12 cellular contexts compared by ENCODE assay signal in the genomic region with DNA sequence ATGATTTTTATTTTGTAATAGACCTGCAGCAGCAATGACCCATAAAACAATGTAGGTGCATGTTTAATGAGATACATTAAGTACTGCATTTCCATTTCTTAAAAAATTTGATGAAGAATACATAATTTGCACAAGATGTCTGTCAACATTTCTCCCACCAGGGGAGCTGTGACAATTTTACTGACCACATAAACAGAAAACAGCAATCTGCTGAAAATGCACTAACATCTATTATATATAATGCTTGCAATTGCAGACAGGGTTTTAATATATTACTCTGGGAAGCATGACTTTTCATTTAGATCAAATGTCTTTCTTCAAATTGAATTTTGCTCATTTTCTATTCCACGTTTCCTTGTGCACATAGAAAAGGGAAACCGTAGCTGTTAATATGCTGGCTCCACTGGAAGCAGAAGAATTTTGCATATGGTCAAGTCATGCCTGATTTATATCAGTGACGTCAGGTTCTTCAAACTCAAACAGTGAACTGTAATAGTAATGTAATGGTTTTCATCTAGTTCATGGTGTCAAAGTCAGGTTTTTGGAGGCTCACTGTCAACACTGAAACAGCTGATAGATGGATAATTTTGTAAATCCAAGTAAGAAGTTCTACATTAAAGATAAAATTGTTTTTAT.
DNase-seq lines count a peak whose midpoint lies in the region; ATAC-seq and TF ChIP-seq lines count a peak whose summit lies in the region.
"Had no signal": no experiment of that assay in that cellular context is flagged by ENCODE, and none has a peak within 500 bp of the region (broad histone marks: within the 10 kb centered on the region; RNA-seq: fewer than 3 reads in every experiment).

No MANE protein-coding gene starts in this region.

- peak; percentile 19 for TF ChIP-seq CTCF in GM12873 (IDR thresholded peaks at IDR 0.05; ENCODE audit: insufficient read depth, low read depth, low read length, missing control alignments)
- TF ChIP-seq CTCF in fibroblast of villous mesenchyme (IDR thresholded peaks at IDR 0.05; ENCODE audit: insufficient read depth, low read depth, low read length), result peak; percentile 62

- peak; percentile 16 for DNase-seq in A172 (ENCODE audit: low spot score)
- peak; percentile 15 for DNase-seq in fibroblast of villous mesenchyme (ENCODE audit: low read depth)
- DNase-seq in activated naive CD4-positive, alpha-beta T cell treated with anti-CD3 and anti-CD28 coated beads, Interleukin-2, amount 50 U/mL, for 72 hours (ENCODE audit: low spot score in 2 of 2), result no peak
- no peak for DNase-seq in naive thymus-derived CD4-positive, alpha-beta T cell
- DNase-seq in dedifferentiated amniotic fluid mesenchymal stem cell (ENCODE audit: extremely low spot score), result no peak
- DNase-seq in stimulated activated effector memory CD8-positive, alpha-beta T cell treated with anti-CD3 and anti-CD28 coated beads, Interleukin-12 subunit alpha, Interleukin-12 subunit beta, amount 100 ng/mL, for 72 hours (ENCODE audit: low spot score in 2 of 2), result no peak
- DNase-seq: activated naive CD8-positive, alpha-beta T cell treated with anti-CD3 and anti-CD28 coated beads, Interleukin-2, amount 10 ng/mL, durations not matched to agents 7 days and 5 days; GF-D8; NCI-H2171 treated with DMSO at 0.1 percent for 48 hours had no signal

- H3K27ac ChIP-seq in naive thymus-derived CD4-positive, alpha-beta T cell (ENCODE audit: low read depth, low read length), result no peak overlapping the region
- H3K27ac ChIP-seq: BLaER1 had no signal

- H3K36me3 ChIP-seq in naive thymus-derived CD4-positive, alpha-beta T cell (ENCODE audit: control insufficient read depth in 2 of 3, insufficient read depth in 3 of 3, low read length in 3 of 3), result no peaks in the 10 kb centered on the region
- H3K36me3 ChIP-seq: BLaER1 had no signal

- CTCF ChIA-PET in naive thymus-derived CD4-positive, alpha-beta T cell (lab: Charles Lee), result interaction anchor here (0.7 to 1.0 kb wide), 3 partner anchors 11 to 136 kb away, joined by 3 read pairs; no protein-coding TSS in a partner anchor

- H3K27me3 Mint-ChIP-seq in naive thymus-derived CD4-positive, alpha-beta T cell, result peaks cover 10 to 28% (median 24%) of the 10 kb centered on the region in 5 donors

- H3K4me1 ChIP-seq in naive thymus-derived CD4-positive, alpha-beta T cell (ENCODE audit: control insufficient read depth in 2 of 2, insufficient read depth in 2 of 2, low read length in 2 of 2), result no peaks in the 10 kb centered on the region
- H3K4me1 ChIP-seq: BLaER1 had no signal

- H3K9me3 Mint-ChIP-seq in activated naive CD4-positive, alpha-beta T cell treated with anti-CD3 and anti-CD28 coated beads, Interleukin-2, amount 50 U/mL, for 72 hours, result no peaks in the 10 kb centered on the region
- no peaks in the 10 kb centered on the region for H3K9me3 Mint-ChIP-seq in naive thymus-derived CD4-positive, alpha-beta T cell
- no peaks in the 10 kb centered on the region for H3K9me3 Mint-ChIP-seq in stimulated activated effector memory CD8-positive, alpha-beta T cell treated with anti-CD3 and anti-CD28 coated beads, Interleukin-12 subunit alpha, Interleukin-12 subunit beta, amount 100 ng/mL, for 72 hours
- H3K9me3 Mint-ChIP-seq: activated naive CD8-positive, alpha-beta T cell treated with anti-CD3 and anti-CD28 coated beads, Interleukin-2, amount 10 ng/mL, durations not matched to agents 7 days and 5 days had no signal

- no peaks in the 10 kb centered on the region for H3K36me3 Mint-ChIP-seq in activated naive CD4-positive, alpha-beta T cell treated with anti-CD3 and anti-CD28 coated beads, Interleukin-2, amount 50 U/mL, for 72 hours
- no peaks in the 10 kb centered on the region for H3K36me3 Mint-ChIP-seq in naive thymus-derived CD4-positive, alpha-beta T cell
- no peaks in the 10 kb centered on the region for H3K36me3 Mint-ChIP-seq in stimulated activated effector memory CD8-positive, alpha-beta T cell treated with anti-CD3 and anti-CD28 coated beads, Interleukin-12 subunit alpha, Interleukin-12 subunit beta, amount 100 ng/mL, for 72 hours
- H3K36me3 Mint-ChIP-seq: activated naive CD8-positive, alpha-beta T cell treated with anti-CD3 and anti-CD28 coated beads, Interleukin-2, amount 10 ng/mL, durations not matched to agents 7 days and 5 days had no signal

- H3K4me3 ChIP-seq in fibroblast of villous mesenchyme (ENCODE audit: low read depth, low read length), result no peak overlapping the region
- no peak overlapping the region for H3K4me3 ChIP-seq in naive thymus-derived CD4-positive, alpha-beta T cell (ENCODE audit: low read length)
- H3K4me3 ChIP-seq: BLaER1 had no signal

- POLR2A ChIA-PET in naive thymus-derived CD4-positive, alpha-beta T cell (lab: Charles Lee), result interaction anchor here (1.1 kb wide), 1 partner anchor 32 kb away, joined by 3 read pairs; no protein-coding TSS in a partner anchor

- intact Hi-C loops in naive thymus-derived CD4-positive, alpha-beta T cell (cut with micrococcal nuclease), result no loop called here

- H3K4me3 Mint-ChIP-seq in naive thymus-derived CD4-positive, alpha-beta T cell, result no peak overlapping the region
- H3K4me3 Mint-ChIP-seq in stimulated activated effector memory CD8-positive, alpha-beta T cell treated with anti-CD3 and anti-CD28 coated beads, Interleukin-12 subunit alpha, Interleukin-12 subunit beta, amount 100 ng/mL, for 72 hours, result no peak overlapping the region
- H3K4me3 Mint-ChIP-seq: activated naive CD8-positive, alpha-beta T cell treated with anti-CD3 and anti-CD28 coated beads, Interleukin-2, amount 10 ng/mL, durations not matched to agents 7 days and 5 days had no signal

- peak; percentile 44; the same call in 1 of the 3 replicates for ATAC-seq in SK-N-SH treated with all-trans-retinoic acid at 6 μM for 48 hours
- ATAC-seq in activated naive CD4-positive, alpha-beta T cell treated with anti-CD3 and anti-CD28 coated beads, Interleukin-2, amount 50 U/mL, for 72 hours, result no peak
- no peak for ATAC-seq in naive thymus-derived CD4-positive, alpha-beta T cell
- no peak for ATAC-seq in stimulated activated effector memory CD8-positive, alpha-beta T cell treated with anti-CD3 and anti-CD28 coated beads, Interleukin-12 subunit alpha, Interleukin-12 subunit beta, amount 100 ng/mL, for 72 hours

- no peaks in the 10 kb centered on the region for H3K9me3 ChIP-seq in naive thymus-derived CD4-positive, alpha-beta T cell (ENCODE audit: control insufficient read depth in 2 of 3, low read length in 3 of 3)
- H3K9me3 ChIP-seq: BLaER1 had no signal

- no peak overlapping the region for H3K27ac Mint-ChIP-seq in activated naive CD4-positive, alpha-beta T cell treated with anti-CD3 and anti-CD28 coated beads, Interleukin-2, amount 50 U/mL, for 72 hours
- no peak overlapping the region for H3K27ac Mint-ChIP-seq in naive thymus-derived CD4-positive, alpha-beta T cell
- no peak overlapping the region for H3K27ac Mint-ChIP-seq in stimulated activated effector memory CD8-positive, alpha-beta T cell treated with anti-CD3 and anti-CD28 coated beads, Interleukin-12 subunit alpha, Interleukin-12 subunit beta, amount 100 ng/mL, for 72 hours
- H3K27ac Mint-ChIP-seq: activated naive CD8-positive, alpha-beta T cell treated with anti-CD3 and anti-CD28 coated beads, Interleukin-2, amount 10 ng/mL, durations not matched to agents 7 days and 5 days had no signal

- no peaks in the 10 kb centered on the region for H3K4me1 Mint-ChIP-seq in naive thymus-derived CD4-positive, alpha-beta T cell
- H3K4me1 Mint-ChIP-seq in stimulated activated effector memory CD8-positive, alpha-beta T cell treated with anti-CD3 and anti-CD28 coated beads, Interleukin-12 subunit alpha, Interleukin-12 subunit beta, amount 100 ng/mL, for 72 hours, result no peaks in the 10 kb centered on the region
- H3K4me1 Mint-ChIP-seq: activated naive CD8-positive, alpha-beta T cell treated with anti-CD3 and anti-CD28 coated beads, Interleukin-2, amount 10 ng/mL, durations not matched to agents 7 days and 5 days had no signal

- no peaks in the 10 kb centered on the region for H3K27me3 ChIP-seq in naive thymus-derived CD4-positive, alpha-beta T cell (ENCODE audit: control insufficient read depth in 2 of 2, insufficient read depth in 2 of 2, low read length in 2 of 2)
- H3K27me3 ChIP-seq: BLaER1 had no signal

TF ChIP-seq in SK-N-SH treated with all-trans-retinoic acid at 6 μM for 48 hours, 23 proteins besides CTCF, POLR2A, EP300 and RAD21 (continues in another document):
- TF ChIP-seq, protein P1, sequence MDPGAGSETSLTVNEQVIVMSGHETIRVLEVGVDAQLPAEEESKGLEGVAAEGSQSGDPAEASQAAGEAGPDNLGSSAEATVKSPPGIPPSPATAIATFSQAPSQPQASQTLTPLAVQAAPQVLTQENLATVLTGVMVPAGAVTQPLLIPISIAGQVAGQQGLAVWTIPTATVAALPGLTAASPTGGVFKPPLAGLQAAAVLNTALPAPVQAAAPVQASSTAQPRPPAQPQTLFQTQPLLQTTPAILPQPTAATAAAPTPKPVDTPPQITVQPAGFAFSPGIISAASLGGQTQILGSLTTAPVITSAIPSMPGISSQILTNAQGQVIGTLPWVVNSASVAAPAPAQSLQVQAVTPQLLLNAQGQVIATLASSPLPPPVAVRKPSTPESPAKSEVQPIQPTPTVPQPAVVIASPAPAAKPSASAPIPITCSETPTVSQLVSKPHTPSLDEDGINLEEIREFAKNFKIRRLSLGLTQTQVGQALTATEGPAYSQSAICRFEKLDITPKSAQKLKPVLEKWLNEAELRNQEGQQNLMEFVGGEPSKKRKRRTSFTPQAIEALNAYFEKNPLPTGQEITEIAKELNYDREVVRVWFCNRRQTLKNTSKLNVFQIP (CRISPR knock-in tag; IDR thresholded peaks at IDR 0.05; ENCODE audit: borderline replicate concordance, low read depth), result no peak
- TF ChIP-seq ZFP30 (CRISPR knock-in tag; IDR thresholded peaks at IDR 0.05), result no peak
- TF ChIP-seq BACH2 (CRISPR knock-in tag; IDR thresholded peaks at IDR 0.05; ENCODE audit: borderline replicate concordance), result no peak
- TF ChIP-seq ESRRG (CRISPR knock-in tag; IDR thresholded peaks at IDR 0.05), result no peak
- no peak for TF ChIP-seq ISL1 (CRISPR knock-in tag; IDR thresholded peaks at IDR 0.05)
- TF ChIP-seq, protein P2, sequence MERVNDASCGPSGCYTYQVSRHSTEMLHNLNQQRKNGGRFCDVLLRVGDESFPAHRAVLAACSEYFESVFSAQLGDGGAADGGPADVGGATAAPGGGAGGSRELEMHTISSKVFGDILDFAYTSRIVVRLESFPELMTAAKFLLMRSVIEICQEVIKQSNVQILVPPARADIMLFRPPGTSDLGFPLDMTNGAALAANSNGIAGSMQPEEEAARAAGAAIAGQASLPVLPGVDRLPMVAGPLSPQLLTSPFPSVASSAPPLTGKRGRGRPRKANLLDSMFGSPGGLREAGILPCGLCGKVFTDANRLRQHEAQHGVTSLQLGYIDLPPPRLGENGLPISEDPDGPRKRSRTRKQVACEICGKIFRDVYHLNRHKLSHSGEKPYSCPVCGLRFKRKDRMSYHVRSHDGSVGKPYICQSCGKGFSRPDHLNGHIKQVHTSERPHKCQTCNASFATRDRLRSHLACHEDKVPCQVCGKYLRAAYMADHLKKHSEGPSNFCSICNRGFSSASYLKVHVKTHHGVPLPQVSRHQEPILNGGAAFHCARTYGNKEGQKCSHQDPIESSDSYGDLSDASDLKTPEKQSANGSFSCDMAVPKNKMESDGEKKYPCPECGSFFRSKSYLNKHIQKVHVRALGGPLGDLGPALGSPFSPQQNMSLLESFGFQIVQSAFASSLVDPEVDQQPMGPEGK (CRISPR knock-in tag; IDR thresholded peaks at IDR 0.05; ENCODE audit: borderline replicate concordance), result no peak
- no peak for TF ChIP-seq CSDC2 (CRISPR knock-in tag; IDR thresholded peaks at IDR 0.05)

Comparison
In these comparisons a context has a peak if more than half of its experiments do, and no peak if none do; other contexts are left out.
1. DNase-seq: peak in A172 (single experiment) and fibroblast of villous mesenchyme (single experiment); none in activated naive CD4-positive, alpha-beta T cell treated with anti-CD3 and anti-CD28 coated beads, Interleukin-2, amount 50 U/mL, for 72 hours (0 of 2), naive thymus-derived CD4-positive, alpha-beta T cell (0 of 9), dedifferentiated amniotic fluid mesenchymal stem cell (single experiment) and stimulated activated effector memory CD8-positive, alpha-beta T cell treated with anti-CD3 and anti-CD28 coated beads, Interleukin-12 subunit alpha, Interleukin-12 subunit beta, amount 100 ng/mL, for 72 hours (0 of 2).